In the genomic region with DNA sequence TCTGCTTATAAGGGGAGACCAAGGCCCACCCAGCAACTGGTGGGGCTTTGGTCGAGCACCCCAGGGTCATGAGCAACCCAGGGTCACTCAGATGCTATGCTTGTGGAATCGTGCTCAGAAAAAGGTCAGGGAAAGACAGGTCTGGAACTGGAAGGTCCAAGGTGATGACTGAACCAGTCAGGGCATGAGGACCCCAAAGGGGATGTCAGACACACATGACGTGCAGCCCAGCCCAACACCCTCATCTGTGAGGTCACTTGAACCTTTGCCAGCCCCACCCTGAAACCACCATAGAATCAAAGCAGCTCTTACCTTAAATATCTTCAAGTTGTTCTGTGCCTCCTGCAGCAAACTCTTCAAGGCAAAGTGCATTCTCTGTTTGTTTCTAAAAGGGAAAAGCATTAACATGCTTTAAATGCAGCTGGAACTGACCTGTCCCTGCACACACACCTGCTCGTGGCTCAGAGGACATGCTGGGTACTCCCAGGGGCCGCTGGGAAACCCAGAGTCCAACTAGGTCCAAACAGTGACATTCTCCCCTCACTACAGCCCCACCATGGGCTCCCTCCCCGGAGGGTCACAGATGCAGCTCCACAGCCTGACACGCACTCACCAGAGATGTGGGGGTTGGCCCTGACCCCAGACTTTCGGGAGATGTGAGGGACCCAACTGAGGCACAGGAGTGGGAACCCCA, we compare ENCODE assay signal across 18 cellular contexts.
"Had no signal": no experiment of that assay in that cellular context is flagged by ENCODE, and none has a peak within 500 bp of the region (broad histone marks: within the 10 kb centered on the region; RNA-seq: fewer than 3 reads in every experiment).

No MANE protein-coding gene starts in this region.

- H3K27me3 Mint-ChIP-seq: activated naive CD4-positive, alpha-beta T cell treated with anti-CD3 and anti-CD28 coated beads, Interleukin-2, amount 10 ng/mL, durations not matched to agents 7 days and 5 days; activated naive CD8-positive, alpha-beta T cell treated with anti-CD3 and anti-CD28 coated beads, Interleukin-2, amount 50 U/mL, for 24 hours; memory B cell; naive thymus-derived CD8-positive, alpha-beta T cell had no signal

- ATAC-seq: activated naive CD8-positive, alpha-beta T cell treated with anti-CD3 and anti-CD28 coated beads, Interleukin-2, amount 50 U/mL, for 24 hours; activated T-cell treated with anti-CD3 and anti-CD28 coated beads, Interleukin-2, amount 50 U/mL, for 4 hours; gastrocnemius medialis; left ventricle myocardium superior; naive thymus-derived CD8-positive, alpha-beta T cell; stimulated activated naive CD8-positive, alpha-beta T cell treated with anti-CD3 and anti-CD28 coated beads, Interleukin-15, Interleukin-2, amounts not matched to agents 100 U/mL and 50 U/mL, for 24 hours had no signal

- H3K4me3 Mint-ChIP-seq: activated naive CD4-positive, alpha-beta T cell treated with anti-CD3 and anti-CD28 coated beads, Interleukin-2, amount 10 ng/mL, durations not matched to agents 7 days and 5 days; activated naive CD8-positive, alpha-beta T cell treated with anti-CD3 and anti-CD28 coated beads, Interleukin-2, amount 50 U/mL, for 24 hours; activated T-cell treated with anti-CD3 and anti-CD28 coated beads, Interleukin-2, amount 50 U/mL, for 4 hours; endodermal cell; memory B cell; naive thymus-derived CD8-positive, alpha-beta T cell had no signal

- H3K4me1 ChIP-seq: gastrocnemius medialis, parathyroid adenoma, tibial nerve, vagina had no signal

- H3K4me3 ChIP-seq: gastrocnemius medialis, tibial nerve, vagina had no signal

- H3K27me3 ChIP-seq: brain microvascular endothelial cell, gastrocnemius medialis, tibial nerve, vagina had no signal

- H3K4me1 Mint-ChIP-seq: activated naive CD4-positive, alpha-beta T cell treated with anti-CD3 and anti-CD28 coated beads, Interleukin-2, amount 10 ng/mL, durations not matched to agents 7 days and 5 days; activated naive CD8-positive, alpha-beta T cell treated with anti-CD3 and anti-CD28 coated beads, Interleukin-2, amount 50 U/mL, for 24 hours; endodermal cell; memory B cell had no signal

- H3K27ac ChIP-seq: brain microvascular endothelial cell, gastrocnemius medialis, parathyroid adenoma, tibial nerve, vagina had no signal

- H3K9me3 Mint-ChIP-seq: activated naive CD4-positive, alpha-beta T cell treated with anti-CD3 and anti-CD28 coated beads, Interleukin-2, amount 10 ng/mL, durations not matched to agents 7 days and 5 days; endodermal cell had no signal

- H3K9me3 ChIP-seq: gastrocnemius medialis, vagina had no signal

- DNase-seq: activated CD4-positive, alpha-beta T cell treated with anti-CD3 and anti-CD28 coated beads, Interleukin-2, amount 50 U/mL, for 1 hour; activated naive CD4-positive, alpha-beta T cell treated with anti-CD3 and anti-CD28 coated beads, Interleukin-2, amount 10 ng/mL, durations not matched to agents 7 days and 5 days; activated naive CD8-positive, alpha-beta T cell treated with anti-CD3 and anti-CD28 coated beads, Interleukin-2, amount 50 U/mL, for 24 hours; activated T-cell treated with anti-CD3 and anti-CD28 coated beads, Interleukin-2, amount 50 U/mL, for 4 hours; anterior cingulate cortex; brain microvascular endothelial cell; central memory CD4-positive, alpha-beta T cell; endodermal cell; gastrocnemius medialis; left ventricle myocardium superior; naive thymus-derived CD8-positive, alpha-beta T cell; stimulated activated CD4-positive, alpha-beta T cell treated with anti-CD3 and anti-CD28 coated beads, Interleukin-12 subunit alpha, Interleukin-12 subunit beta, amount 100 ng/mL, for 4 hours; stimulated activated CD4-positive, alpha-beta T cell treated with anti-CD3 and anti-CD28 coated beads, Interleukin-2, amount 100 ng/mL, for 24 hours; stimulated activated naive CD8-positive, alpha-beta T cell treated with anti-CD3 and anti-CD28 coated beads, Interleukin-15, Interleukin-2, amounts not matched to agents 100 U/mL and 50 U/mL, for 24 hours had no signal

- H3K27ac Mint-ChIP-seq: activated naive CD4-positive, alpha-beta T cell treated with anti-CD3 and anti-CD28 coated beads, Interleukin-2, amount 10 ng/mL, durations not matched to agents 7 days and 5 days; activated naive CD8-positive, alpha-beta T cell treated with anti-CD3 and anti-CD28 coated beads, Interleukin-2, amount 50 U/mL, for 24 hours; endodermal cell; memory B cell had no signal
